Comparison of ENCODE assay signal across 1 cellular context in genomic region chr3:111594781-111595180, GRCh38.
TF ChIP-seq lines count a peak whose summit lies in the region.

No MANE protein-coding gene starts in this region.

TF ChIP-seq in HepG2, 621 proteins besides CTCF, POLR2A, EP300 and RAD21:
- TF ChIP-seq TAF1 (CRISPR knock-in tag; IDR thresholded peaks at IDR 0.05) (no peak), NR2C2 (CRISPR knock-in tag; IDR thresholded peaks at IDR 0.05; ENCODE audit: borderline replicate concordance) (no peak), MAFF (IDR thresholded peaks at IDR 0.05; ENCODE audit: low read depth, low read length) (peak; percentile 11; the same call in 1 of the 2 replicates), LRRFIP1 (CRISPR knock-in tag; conservative IDR thresholded peaks at IDR 0.05) (no peak), BCL6 (CRISPR knock-in tag; IDR thresholded peaks at IDR 0.05) (no peak), ZNF136 (CRISPR knock-in tag; IDR thresholded peaks at IDR 0.05; ENCODE audit: low read depth) (no peak), ARHGAP35 (CRISPR knock-in tag; IDR thresholded peaks at IDR 0.05; ENCODE audit: borderline replicate concordance) (no peak), ZNF607 (CRISPR knock-in tag; IDR thresholded peaks at IDR 0.05; ENCODE audit: borderline replicate concordance) (no peak), MAFK (conservative IDR thresholded peaks at IDR 0.05 in 1 of 2, IDR thresholded peaks at IDR 0.05 in 1 of 2; ENCODE audit: low read length in 2 of 2) (peak in 1 of 2 experiments; percentile 44; a peak in 2 of 4 replicates), XBP1 (CRISPR knock-in tag; IDR thresholded peaks at IDR 0.05) (no peak), ATF7-NPFF (CRISPR knock-in tag; IDR thresholded peaks at IDR 0.05; ENCODE audit: low read depth) (no peak)
- TF ChIP-seq, protein P1, sequence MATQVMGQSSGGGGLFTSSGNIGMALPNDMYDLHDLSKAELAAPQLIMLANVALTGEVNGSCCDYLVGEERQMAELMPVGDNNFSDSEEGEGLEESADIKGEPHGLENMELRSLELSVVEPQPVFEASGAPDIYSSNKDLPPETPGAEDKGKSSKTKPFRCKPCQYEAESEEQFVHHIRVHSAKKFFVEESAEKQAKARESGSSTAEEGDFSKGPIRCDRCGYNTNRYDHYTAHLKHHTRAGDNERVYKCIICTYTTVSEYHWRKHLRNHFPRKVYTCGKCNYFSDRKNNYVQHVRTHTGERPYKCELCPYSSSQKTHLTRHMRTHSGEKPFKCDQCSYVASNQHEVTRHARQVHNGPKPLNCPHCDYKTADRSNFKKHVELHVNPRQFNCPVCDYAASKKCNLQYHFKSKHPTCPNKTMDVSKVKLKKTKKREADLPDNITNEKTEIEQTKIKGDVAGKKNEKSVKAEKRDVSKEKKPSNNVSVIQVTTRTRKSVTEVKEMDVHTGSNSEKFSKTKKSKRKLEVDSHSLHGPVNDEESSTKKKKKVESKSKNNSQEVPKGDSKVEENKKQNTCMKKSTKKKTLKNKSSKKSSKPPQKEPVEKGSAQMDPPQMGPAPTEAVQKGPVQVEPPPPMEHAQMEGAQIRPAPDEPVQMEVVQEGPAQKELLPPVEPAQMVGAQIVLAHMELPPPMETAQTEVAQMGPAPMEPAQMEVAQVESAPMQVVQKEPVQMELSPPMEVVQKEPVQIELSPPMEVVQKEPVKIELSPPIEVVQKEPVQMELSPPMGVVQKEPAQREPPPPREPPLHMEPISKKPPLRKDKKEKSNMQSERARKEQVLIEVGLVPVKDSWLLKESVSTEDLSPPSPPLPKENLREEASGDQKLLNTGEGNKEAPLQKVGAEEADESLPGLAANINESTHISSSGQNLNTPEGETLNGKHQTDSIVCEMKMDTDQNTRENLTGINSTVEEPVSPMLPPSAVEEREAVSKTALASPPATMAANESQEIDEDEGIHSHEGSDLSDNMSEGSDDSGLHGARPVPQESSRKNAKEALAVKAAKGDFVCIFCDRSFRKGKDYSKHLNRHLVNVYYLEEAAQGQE (IDR thresholded peaks at IDR 0.05; ENCODE audit: borderline replicate concordance in 1 of 2, low read depth in 1 of 2, low read length in 2 of 2): no peak
- TF ChIP-seq, protein P2, sequence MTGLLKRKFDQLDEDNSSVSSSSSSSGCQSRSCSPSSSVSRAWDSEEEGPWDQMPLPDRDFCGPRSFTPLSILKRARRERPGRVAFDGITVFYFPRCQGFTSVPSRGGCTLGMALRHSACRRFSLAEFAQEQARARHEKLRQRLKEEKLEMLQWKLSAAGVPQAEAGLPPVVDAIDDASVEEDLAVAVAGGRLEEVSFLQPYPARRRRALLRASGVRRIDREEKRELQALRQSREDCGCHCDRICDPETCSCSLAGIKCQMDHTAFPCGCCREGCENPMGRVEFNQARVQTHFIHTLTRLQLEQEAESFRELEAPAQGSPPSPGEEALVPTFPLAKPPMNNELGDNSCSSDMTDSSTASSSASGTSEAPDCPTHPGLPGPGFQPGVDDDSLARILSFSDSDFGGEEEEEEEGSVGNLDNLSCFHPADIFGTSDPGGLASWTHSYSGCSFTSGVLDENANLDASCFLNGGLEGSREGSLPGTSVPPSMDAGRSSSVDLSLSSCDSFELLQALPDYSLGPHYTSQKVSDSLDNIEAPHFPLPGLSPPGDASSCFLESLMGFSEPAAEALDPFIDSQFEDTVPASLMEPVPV (CRISPR knock-in tag; IDR thresholded peaks at IDR 0.05): no peak
